1 cellular context compared by ENCODE assay signal in genomic region chrX:47620303-47620685, GRCh38.
A peak's percentile ranks its signal among the peaks of the same experiment; 100 is the strongest.
TF ChIP-seq lines count a peak whose summit lies in the region.

No MANE protein-coding gene starts in this region.

TF ChIP-seq in K562, 482 proteins besides CTCF, POLR2A, EP300 and RAD21:
- no peak for TF ChIP-seq PATZ1 (CRISPR knock-in tag; IDR thresholded peaks at IDR 0.05; ENCODE audit: borderline replicate concordance)
- TF ChIP-seq AFF1 (IDR thresholded peaks at IDR 0.05; ENCODE audit: low read depth in 1 of 2, partially characterized antibody in 2 of 2): peak in 1 of 2 experiments; percentile 5
